Comparison of ENCODE assay signal across 27 cellular contexts in the genomic region with DNA sequence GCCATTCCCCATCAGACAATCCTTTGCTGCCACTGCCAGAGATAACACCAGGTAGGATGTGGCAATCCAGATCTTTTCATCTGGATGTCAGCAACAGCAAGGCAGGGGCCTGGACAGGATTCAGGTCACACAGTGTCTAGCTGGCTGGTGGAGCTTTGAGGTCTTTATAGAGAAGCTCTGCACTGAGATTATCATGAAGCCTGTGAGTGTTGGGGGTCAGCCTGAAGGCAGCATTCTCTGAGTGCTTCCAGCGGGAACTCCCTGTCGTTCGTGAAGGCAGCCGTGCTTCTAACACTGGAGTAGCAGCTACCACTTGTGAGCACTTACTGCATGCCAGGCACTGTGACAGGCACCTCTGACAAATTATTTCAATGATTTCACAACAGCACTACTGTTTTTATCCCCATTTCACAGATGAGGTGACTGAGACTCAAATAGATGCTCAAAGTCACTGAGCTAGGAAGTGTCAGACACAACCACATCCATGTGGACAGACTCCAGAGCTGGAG.
A peak's percentile ranks its signal among the peaks of the same experiment; 100 is the strongest.
DNase-seq lines count a peak whose midpoint lies in the region; ATAC-seq and TF ChIP-seq lines count a peak whose summit lies in the region.
"Had no signal": no experiment of that assay in that cellular context is flagged by ENCODE, and none has a peak within 500 bp of the region (broad histone marks: within the 10 kb centered on the region; RNA-seq: fewer than 3 reads in every experiment).

No MANE protein-coding gene starts in this region.

- H3K4me2 ChIP-seq in IMR-90 (ENCODE audit: low read depth, low read length) (no peak overlapping the region), H9 (ENCODE audit: insufficient read depth, insufficient read length, low read length) (no peak overlapping the region)

- H3K27me3 ChIP-seq in IMR-90 (ENCODE audit: control insufficient read depth, insufficient read depth, low read length): no peaks in the 10 kb centered on the region
- no peaks in the 10 kb centered on the region for H3K27me3 ChIP-seq in H9 (ENCODE audit: insufficient read depth, low read length)
- H3K27me3 ChIP-seq: BLaER1 treated with 17β-estradiol and CSF1 and Interleukin-3, amounts not matched to agents 10 nM and 100 nM; thyroid gland had no signal

- no peaks in the 10 kb centered on the region for H3K79me2 ChIP-seq in H9 (ENCODE audit: insufficient read depth, low read length)

- intact Hi-C loops in CD14-positive monocyte (cut with micrococcal nuclease) (loop anchor here (5.0 kb wide), 2 partner anchors 93 to 108 kb away; a partner anchor contains a TSS), IMR-90 (cut with micrococcal nuclease) (loop anchor here (10.0 kb wide), 1 partner anchor 95 kb away; a partner anchor contains a TSS)

- no peaks in the 10 kb centered on the region for H4K20me1 ChIP-seq in IMR-90 (ENCODE audit: insufficient read depth, low read length)
- H4K20me1 ChIP-seq in H9 (ENCODE audit: control insufficient read depth, insufficient read depth, insufficient read length): no peaks in the 10 kb centered on the region
- H4K20me1 ChIP-seq: BLaER1 treated with 17β-estradiol and CSF1 and Interleukin-3, amounts not matched to agents 10 nM and 100 nM had no signal

- H2BK20ac ChIP-seq in IMR-90 (ENCODE audit: low read depth, low read length) (peak overlapping the region; percentile 90), H9 (ENCODE audit: low read depth, low read length, poor library complexity, severe bottlenecking) (no peak overlapping the region)

- H3K9me1 ChIP-seq in IMR-90 (ENCODE audit: insufficient read depth, low read length): peaks cover 18% of the 10 kb centered on the region

- H2AK5ac ChIP-seq in IMR-90 (ENCODE audit: low read depth, low read length) (peak overlapping the region; percentile 53; the same call in 1 of the 2 replicates), H9 (ENCODE audit: insufficient read length, low read length) (no peak overlapping the region)

- in situ Hi-C loops in IMR-90 (cut with MboI; ENCODE audit: low sequenced_read_pairs): no loop called here

- peak overlapping the region; percentile 9 for H2AFZ ChIP-seq in IMR-90 (replicated peaks; ENCODE audit: low read length, poor library complexity)
- no peak overlapping the region for H2AFZ ChIP-seq in H9 (ENCODE audit: low read length)

- dilution Hi-C loops in IMR-90 (cut with HindIII; ENCODE audit: low sequenced_read_pairs, unreplicated experiment): no loop called here

- peaks cover 9 to 14% (median 12%) of the 10 kb centered on the region in 7 donors for H3K9me3 Mint-ChIP-seq in CD14-positive monocyte
- H3K9me3 Mint-ChIP-seq in chondrocyte (ENCODE audit: low read depth): peaks cover 13% of the 10 kb centered on the region
- peaks cover 13 to 15% of the 10 kb centered on the region in 2 experiments for H3K9me3 Mint-ChIP-seq in H9

- H2BK120ac ChIP-seq in IMR-90 (ENCODE audit: low read depth, low read length): peak overlapping the region; percentile 92
- no peak overlapping the region for H2BK120ac ChIP-seq in H9 (ENCODE audit: low read depth, low read length, poor library complexity, severe bottlenecking)

- H4K91ac ChIP-seq in IMR-90 (ENCODE audit: insufficient read depth, low read depth, low read length): peak overlapping the region; percentile 83
- no peak overlapping the region for H4K91ac ChIP-seq in H9 (ENCODE audit: insufficient read length, low read depth, low read length)

- H3K27me3 Mint-ChIP-seq in CD14-positive monocyte (ENCODE audit: low read depth in 3 of 3) (peaks cover 0 to 2% (median 0%) of the 10 kb centered on the region in 3 donors), chondrocyte (ENCODE audit: low read depth) (no peaks in the 10 kb centered on the region), H9 (ENCODE audit: low read depth) (no peaks in the 10 kb centered on the region; the same call in 1 of the 2 replicates)
- H3K27me3 Mint-ChIP-seq: stimulated activated naive CD8-positive, alpha-beta T cell treated with anti-CD3 and anti-CD28 coated beads, Interleukin-15, amount 100 ng/mL, for 72 hours had no signal

- H3T11ph ChIP-seq in H9 (ENCODE audit: low read length): no peak overlapping the region

- no peak for TF ChIP-seq RAD21 in IMR-90 (IDR thresholded peaks at IDR 0.05; ENCODE audit: low read length)

- H3K79me1 ChIP-seq in IMR-90 (ENCODE audit: low read depth in 1 of 2, low read length in 2 of 2) (no peaks in the 10 kb centered on the region), H9 (ENCODE audit: insufficient read depth, low read depth, low read length, poor library complexity, severe bottlenecking) (no peaks in the 10 kb centered on the region)

- no peaks in the 10 kb centered on the region for H3K23me2 ChIP-seq in H9 (ENCODE audit: insufficient read length, low read depth, low read length, poor library complexity, severe bottlenecking)

- no peak for ATAC-seq in IMR-90 (ENCODE audit: low read depth)
- ATAC-seq: activated CD8-positive, alpha-beta T cell treated with anti-CD3 and anti-CD28 coated beads for 36 hours; activated naive CD4-positive, alpha-beta T cell treated with anti-CD3 and anti-CD28 coated beads, Interleukin-2, amount 50 U/mL, for 72 hours; effector memory CD8-positive, alpha-beta T cell; naive thymus-derived CD8-positive, alpha-beta T cell; stimulated activated naive CD8-positive, alpha-beta T cell treated with anti-CD3 and anti-CD28 coated beads, Interleukin-15, amount 100 ng/mL, for 72 hours had no signal

- peak overlapping the region; percentile 12 to 63; a peak in 2 of 4 replicates for H4K8ac ChIP-seq in IMR-90 (ENCODE audit: low read depth in 2 of 2, low read length in 2 of 2)
- H4K8ac ChIP-seq in H9 (replicated peaks; ENCODE audit: insufficient read length, low read depth, low read length): no peak overlapping the region

- BruUV-seq in IMR-90 (replicated peaks; lab: Mats Ljungman, UMichigan): no TSS peak

- no peak overlapping the region for H3K4me3 Mint-ChIP-seq in CD14-positive monocyte
- H3K4me3 Mint-ChIP-seq in chondrocyte (ENCODE audit: unreplicated experiment): no peak overlapping the region
- no peak overlapping the region for H3K4me3 Mint-ChIP-seq in H9
- H3K4me3 Mint-ChIP-seq: activated CD8-positive, alpha-beta T cell treated with anti-CD3 and anti-CD28 coated beads for 36 hours; effector memory CD8-positive, alpha-beta T cell; naive thymus-derived CD8-positive, alpha-beta T cell; stimulated activated naive CD8-positive, alpha-beta T cell treated with anti-CD3 and anti-CD28 coated beads, Interleukin-15, amount 100 ng/mL, for 72 hours had no signal

- H3K9ac ChIP-seq in IMR-90 (ENCODE audit: low read depth, low read length) (no peak overlapping the region), H9 (ENCODE audit: extremely low read depth, insufficient read length, low read length) (no peak overlapping the region)
- H3K9ac ChIP-seq: BLaER1 treated with 17β-estradiol and CSF1 and Interleukin-3, amounts not matched to agents 10 nM and 100 nM had no signal

- H3K56ac ChIP-seq in IMR-90 (ENCODE audit: extremely low read depth, insufficient read depth, low read length) (no peak overlapping the region), H9 (ENCODE audit: insufficient read length, low read depth, low read length) (no peak overlapping the region)

- H3K4me3 ChIP-seq in IMR-90 (ENCODE audit: insufficient read depth, low read depth, low read length): no peak overlapping the region
- H3K4me3 ChIP-seq: BLaER1 treated with 17β-estradiol and CSF1 and Interleukin-3, amounts not matched to agents 10 nM and 100 nM; thyroid gland had no signal

- POLR2A ChIA-PET in IMR-90 (lab: Charles Lee; ENCODE audit: unreplicated experiment): no interaction called here

- H3K9me3 ChIP-seq in IMR-90 (ENCODE audit: control insufficient read depth, insufficient read depth, low read length): peaks cover 2% of the 10 kb centered on the region; the same call in 1 of the 2 replicates
- no peaks in the 10 kb centered on the region for H3K9me3 ChIP-seq in H9 (ENCODE audit: control insufficient read depth, low read depth, low read length)
- H3K9me3 ChIP-seq: thyroid gland had no signal

- peak overlapping the region; percentile 92 to 97 (median 95) for H3K27ac Mint-ChIP-seq in CD14-positive monocyte
- H3K27ac Mint-ChIP-seq in chondrocyte (ENCODE audit: unreplicated experiment): peak overlapping the region; percentile 65
- no peak overlapping the region for H3K27ac Mint-ChIP-seq in H9
- H3K27ac Mint-ChIP-seq: activated CD8-positive, alpha-beta T cell treated with anti-CD3 and anti-CD28 coated beads for 36 hours; activated naive CD4-positive, alpha-beta T cell treated with anti-CD3 and anti-CD28 coated beads, Interleukin-2, amount 50 U/mL, for 72 hours; activated T-helper 2 cell treated with anti-CD3 and anti-CD28 coated beads, Interferon-gamma antibody, Interleukin-2, Interleukin-4, amounts not matched to agents 10 μg/mL and 5 μg/mL and 100 μg/mL, durations not matched to agents 14 hours and 24 hours and 36 hours; effector memory CD8-positive, alpha-beta T cell; naive thymus-derived CD8-positive, alpha-beta T cell; stimulated activated naive CD8-positive, alpha-beta T cell treated with anti-CD3 and anti-CD28 coated beads, Interleukin-15, amount 100 ng/mL, for 72 hours had no signal

- peak overlapping the region; percentile 26 for H2BK15ac ChIP-seq in IMR-90 (ENCODE audit: low read depth, low read length)
- no peak overlapping the region for H2BK15ac ChIP-seq in H9 (ENCODE audit: low read depth, low read length)

- peaks cover 0 to 4% of the 10 kb centered on the region in 2 donors for H3K36me3 Mint-ChIP-seq in CD14-positive monocyte
- H3K36me3 Mint-ChIP-seq in chondrocyte (ENCODE audit: low read depth): peaks cover 10% of the 10 kb centered on the region
- peaks cover 11 to 14% (median 12%) of the 10 kb centered on the region in 3 experiments for H3K36me3 Mint-ChIP-seq in H9 (ENCODE audit: insufficient read depth in 1 of 3, low read depth in 3 of 3)

- H2BK12ac ChIP-seq in H9 (ENCODE audit: insufficient read length, low read depth, low read length): no peak overlapping the region

- no peak overlapping the region for H2AK9ac ChIP-seq in IMR-90 (replicated peaks; ENCODE audit: low read depth, low read length, poor library complexity)

- H3K4me1 Mint-ChIP-seq in CD14-positive monocyte: peaks cover 44% of the 10 kb centered on the region
- H3K4me1 Mint-ChIP-seq in chondrocyte (ENCODE audit: low read depth): peaks cover 49% of the 10 kb centered on the region
- H3K4me1 Mint-ChIP-seq in H9: peaks cover 31 to 35% of the 10 kb centered on the region in 2 experiments

- H3K4me1 ChIP-seq in IMR-90 (ENCODE audit: control insufficient read depth, insufficient read depth, low read length) (peaks cover 22% of the 10 kb centered on the region), H9 (ENCODE audit: insufficient read depth, low read length) (peaks cover 12% of the 10 kb centered on the region; the same call in 1 of the 2 replicates)
- H3K4me1 ChIP-seq: thyroid gland had no signal

- no peak for DNase-seq in CD14-positive monocyte (ENCODE audit: low spot score)
- DNase-seq in IMR-90: no peak
- no peak for DNase-seq in chondrocyte (ENCODE audit: low spot score)
- peak; percentile 9 for DNase-seq in myocyte (ENCODE audit: low read depth)
- no peak for DNase-seq in GOT3 (lab: John Stamatoyannopoulos, UW)
- no peak for DNase-seq in NCI-H1092 (lab: John Stamatoyannopoulos, UW)
- no peak for DNase-seq in GM20000 (ENCODE audit: low spot score)
- DNase-seq in H9: no peak
- DNase-seq: activated CD4-positive, CD25-positive, alpha-beta regulatory T cell treated with anti-CD3 and anti-CD28 coated beads, Interleukin-2, amount 50 U/mL, for 72 hours; activated CD8-positive, alpha-beta T cell treated with anti-CD3 and anti-CD28 coated beads for 36 hours; anterior cingulate cortex; Caco-2; cortex of kidney; effector memory CD8-positive, alpha-beta T cell; GF-D8; Karpas-422; midbrain; MV-4-11; naive thymus-derived CD8-positive, alpha-beta T cell; NCI-H146; NK-92 treated with Interleukin-12 subunit alpha and Interleukin-12 subunit beta, amount 100 ng/mL, for 24 hours; stimulated activated naive CD8-positive, alpha-beta T cell treated with anti-CD3 and anti-CD28 coated beads, Interleukin-15, amount 100 ng/mL, for 72 hours; T-helper 1 cell; thyroid gland had no signal

- H3K27ac ChIP-seq in IMR-90 (ENCODE audit: insufficient read depth, low read length) (no peak overlapping the region; the same call in 1 of the 2 replicates), H9 (ENCODE audit: insufficient read length, low read depth, low read length) (no peak overlapping the region)
- H3K27ac ChIP-seq: thyroid gland had no signal

- no peak overlapping the region; the same call in 1 of the 2 replicates for H3K23ac ChIP-seq in IMR-90 (ENCODE audit: low read depth, low read length)
- H3K23ac ChIP-seq in H9 (ENCODE audit: insufficient read length, low read depth, low read length): no peak overlapping the region

- no peaks in the 10 kb centered on the region for H3K36me3 ChIP-seq in IMR-90 (ENCODE audit: control insufficient read depth, insufficient read depth, low read length)
- H3K36me3 ChIP-seq: thyroid gland had no signal

- CTCF ChIA-PET in IMR-90 (lab: Yijun Ruan, JAX): interaction anchor here (0.9 to 1.4 kb wide), 2 partner anchors 21 to 24 kb away, joined by 3 to 4 read pairs; no protein-coding TSS in a partner anchor

- H3K18ac ChIP-seq in IMR-90 (ENCODE audit: low read depth, low read length) (peak overlapping the region; percentile 54; the same call in 1 of the 2 replicates), H9 (ENCODE audit: insufficient read length, low read depth, low read length) (no peak overlapping the region)

- H3K14ac ChIP-seq in IMR-90 (replicated peaks; ENCODE audit: low read depth, low read length) (0 out of 2 replicates have a peak overlapping the region, but pooled peaks have one; percentile 24), H9 (ENCODE audit: insufficient read depth, low read length) (no peak overlapping the region)

- no peak for TF ChIP-seq CTCF in CD14-positive monocyte (IDR thresholded peaks at IDR 0.05)
- no peak for TF ChIP-seq CTCF in IMR-90 (conservative IDR thresholded peaks at IDR 0.05; ENCODE audit: low read depth, low read length)
- no peak for TF ChIP-seq CTCF in chondrocyte (IDR thresholded peaks at IDR 0.05)
- TF ChIP-seq CTCF in GM20000 (IDR thresholded peaks at IDR 0.05; ENCODE audit: extremely low read depth, missing control alignments): no peak
- no peak for TF ChIP-seq CTCF in H9 (conservative IDR thresholded peaks at IDR 0.05)

- TF ChIP-seq POLR2A in IMR-90 (IDR thresholded peaks at IDR 0.05; ENCODE audit: low read depth, low read length): no peak

- H4K5ac ChIP-seq in IMR-90 (ENCODE audit: low read depth, low read length) (peak overlapping the region; percentile 22; the same call in 1 of the 2 replicates), H9 (ENCODE audit: insufficient read length, low read depth, low read length) (no peak overlapping the region)

- H2BK5ac ChIP-seq in IMR-90 (ENCODE audit: low read depth, low read length, poor library complexity, severe bottlenecking) (no peak overlapping the region), H9 (ENCODE audit: insufficient read length, low read length) (no peak overlapping the region)

- H3K4ac ChIP-seq in IMR-90 (ENCODE audit: low read depth, low read length) (peak overlapping the region; percentile 87), H9 (ENCODE audit: low read depth, low read length) (no peak overlapping the region)

- no CpG with 5 or more reads among the region's 4 CpGs for WGBS in IMR-90 (ENCODE audit: extremely low coverage in 2 of 2, insufficient read length in 1 of 2), 2 experiments
- WGBS in H9 (ENCODE audit: extremely low coverage, insufficient read length, low lambda C conversion rate): no CpG with 5 or more reads among the region's 4 CpGs

Comparison
In these comparisons a context has a peak if more than half of its experiments do, and no peak if none do; other contexts are left out.
1. H3K27ac Mint-ChIP-seq: peak in CD14-positive monocyte (7 of 7) and chondrocyte (single experiment); none in H9 (0 of 3).